In the genomic region with DNA sequence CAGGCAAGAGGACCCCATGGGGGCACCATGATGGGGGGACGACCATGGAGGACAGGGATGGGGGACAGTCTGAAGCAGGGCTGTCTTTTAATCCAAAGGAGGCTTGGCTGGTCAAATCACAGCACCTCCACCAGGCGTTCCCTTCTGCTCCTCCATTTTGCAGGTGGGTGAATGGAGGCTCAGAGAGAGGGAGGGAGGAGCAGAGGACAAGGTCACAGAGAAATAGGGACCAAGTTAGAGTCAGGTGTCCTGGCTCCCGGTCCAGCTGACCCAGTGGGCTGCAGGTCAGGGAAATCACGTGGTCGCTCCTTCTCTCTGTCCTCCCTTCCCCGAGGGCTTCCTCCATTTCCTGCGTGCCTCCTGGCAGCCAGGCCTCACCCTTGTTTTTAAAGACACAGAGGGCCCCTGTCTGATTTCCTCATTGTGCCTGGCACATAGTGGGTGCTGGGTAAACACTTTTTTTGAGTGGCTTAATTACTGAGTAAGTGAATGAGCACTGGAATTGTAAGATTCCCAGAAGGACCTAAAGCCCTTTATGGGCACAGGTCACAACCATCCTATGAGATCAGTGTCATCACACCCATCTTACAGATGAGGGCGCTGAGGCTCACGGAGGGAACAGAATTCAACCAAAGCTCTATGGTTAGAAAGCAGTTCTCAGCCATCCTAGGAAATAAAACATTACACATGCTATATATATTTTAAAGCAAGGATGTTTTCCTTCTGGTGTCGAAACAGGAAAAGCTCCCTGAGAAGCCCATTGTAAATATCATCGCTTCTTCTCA, we compare ENCODE assay signal across 11 cellular contexts.
DNase-seq lines count a peak whose midpoint lies in the region; ATAC-seq and TF ChIP-seq lines count a peak whose summit lies in the region.
"Had no signal": no experiment of that assay in that cellular context is flagged by ENCODE, and none has a peak within 500 bp of the region (broad histone marks: within the 10 kb centered on the region; RNA-seq: fewer than 3 reads in every experiment).

No MANE protein-coding gene starts in this region.

- H3K9me3 Mint-ChIP-seq in mesothelial cell of epicardium, result no peaks in the 10 kb centered on the region
- H3K9me3 Mint-ChIP-seq: activated T-cell treated with anti-CD3 and anti-CD28 coated beads, Interleukin-2, amount 50 U/mL, for 24 hours had no signal

- H3K36me3 Mint-ChIP-seq in mesothelial cell of epicardium, result no peaks in the 10 kb centered on the region

- H3K4me3 Mint-ChIP-seq in mesothelial cell of epicardium, result peak overlapping the region; percentile 48
- H3K4me3 Mint-ChIP-seq: activated T-cell treated with anti-CD3 and anti-CD28 coated beads, Interleukin-2, amount 50 U/mL, for 24 hours; T-helper 17 cell had no signal

- ATAC-seq in GM18520 (IDR thresholded peaks at IDR 0.05; ENCODE audit: unreplicated experiment) (no peak), GM21447 (IDR thresholded peaks at IDR 0.05; ENCODE audit: unreplicated experiment) (no peak)
- ATAC-seq: T-helper 17 cell had no signal

- H3K27ac Mint-ChIP-seq in mesothelial cell of epicardium, result no peak overlapping the region
- H3K27ac Mint-ChIP-seq: activated T-cell treated with anti-CD3 and anti-CD28 coated beads, Interleukin-2, amount 50 U/mL, for 24 hours; T-helper 17 cell had no signal

- H4K20me1 ChIP-seq in Loucy (ENCODE audit: insufficient read depth, low read length, poor library complexity, severe bottlenecking), result no peaks in the 10 kb centered on the region

- H3K9me3 ChIP-seq in Loucy (ENCODE audit: insufficient read depth, low read depth, low read length), result no peaks in the 10 kb centered on the region

- peaks cover 12% of the 10 kb centered on the region for H3K4me1 Mint-ChIP-seq in mesothelial cell of epicardium

- no peak overlapping the region for H3K4me2 ChIP-seq in Loucy (ENCODE audit: low read depth, low read length, poor library complexity, severe bottlenecking)

- no peaks in the 10 kb centered on the region for H3K79me2 ChIP-seq in Loucy (ENCODE audit: insufficient read depth, low read length)

- no peaks in the 10 kb centered on the region for H3K9me2 ChIP-seq in Loucy (replicated peaks; ENCODE audit: low read depth, low read length)

- no peak overlapping the region for H3K9ac ChIP-seq in Loucy (ENCODE audit: low read depth, low read length, poor library complexity, severe bottlenecking)

- peaks cover 13% of the 10 kb centered on the region for H3K4me1 ChIP-seq in Loucy (ENCODE audit: insufficient read depth, low read length, poor library complexity, severe bottlenecking)

- H3K27me3 ChIP-seq in Loucy (ENCODE audit: insufficient read depth, low read length, poor library complexity, severe bottlenecking), result no peaks in the 10 kb centered on the region

- no peak overlapping the region for H2AFZ ChIP-seq in Loucy (ENCODE audit: low read length)

- peaks cover 63% of the 10 kb centered on the region for H3K27me3 Mint-ChIP-seq in mesothelial cell of epicardium (ENCODE audit: low read depth)

- DNase-seq in EL, result peak; percentile 33
- DNase-seq in cardiac fibroblast (ENCODE audit: low read depth in 2 of 2), result peak in 1 of 2 donors; percentile 48
- no peak for DNase-seq in mesothelial cell of epicardium (ENCODE audit: low spot score in 2 of 2, unreplicated experiment in 2 of 2)
- DNase-seq in NCI-H82 (lab: John Stamatoyannopoulos, UW), result no peak
- DNase-seq in stimulated activated CD4-positive, alpha-beta T cell treated with anti-CD3 and anti-CD28 coated beads, Interleukin-2, amount 100 ng/mL, for 48 hours, result no peak
- DNase-seq: activated T-cell treated with anti-CD3 and anti-CD28 coated beads, Interleukin-2, amount 50 U/mL, for 24 hours; NCI-H1105; T-helper 17 cell had no signal

- no peaks in the 10 kb centered on the region for H3F3A ChIP-seq in Loucy (ENCODE audit: low read depth)

- no peak overlapping the region for H3K4me3 ChIP-seq in Loucy (ENCODE audit: low read length, poor library complexity, severe bottlenecking)
- H3K4me3 ChIP-seq in cardiac fibroblast (replicated peaks in 1 of 2; ENCODE audit: low read depth in 2 of 2, low read length in 2 of 2), result no peak overlapping the region

- H3K36me3 ChIP-seq in Loucy (ENCODE audit: insufficient read depth, low read length), result no peaks in the 10 kb centered on the region

- TF ChIP-seq CTCF in Loucy (conservative IDR thresholded peaks at IDR 0.05; ENCODE audit: low read length), result peak; percentile 18; the same call in 1 of the 2 replicates
- TF ChIP-seq CTCF in cardiac fibroblast (IDR thresholded peaks at IDR 0.05; ENCODE audit: low read depth, low read length), result peak; percentile 25
- no peak for TF ChIP-seq CTCF in mesothelial cell of epicardium (IDR thresholded peaks at IDR 0.05; ENCODE audit: unreplicated experiment)
